Comparison of ENCODE assay signal across 8 cellular contexts in genomic region chr17:59311051-59311468, GRCh38. TPM values are rescaled to one million over a fixed set of nuclear protein-coding genes. Genes with fewer than 3 reads are reported as not detected.
DNase-seq lines count a peak whose midpoint lies in the region; ATAC-seq lines count a peak whose summit lies in the region.

No MANE protein-coding gene starts in this region.

- H3K27ac Mint-ChIP-seq in activated CD4-positive, alpha-beta T cell treated with anti-CD3 and anti-CD28 coated beads, Interleukin-2, amount 10 ng/mL, durations not matched to agents 7 days and 5 days: no peak overlapping the region

- no peaks in the 10 kb centered on the region for H3K36me3 Mint-ChIP-seq in activated CD4-positive, alpha-beta T cell treated with anti-CD3 and anti-CD28 coated beads, Interleukin-2, amount 10 ng/mL, durations not matched to agents 7 days and 5 days (ENCODE audit: low read depth)

- H3K27me3 Mint-ChIP-seq in activated CD4-positive, alpha-beta T cell treated with anti-CD3 and anti-CD28 coated beads, Interleukin-2, amount 10 ng/mL, durations not matched to agents 7 days and 5 days: peaks cover 1% of the 10 kb centered on the region

- POLR2A ChIA-PET in activated CD4-positive, alpha-beta T cell treated with anti-CD3 and anti-CD28 coated beads, Interleukin-2, amount 10 ng/mL, durations not matched to agents 7 days and 5 days (lab: Charles Lee): no interaction called here

- peak; percentile 5 to 31 for DNase-seq in activated CD4-positive, alpha-beta T cell treated with anti-CD3 and anti-CD28 coated beads for 24 hours (ENCODE audit: low read depth in 2 of 2)
- no peak for DNase-seq in activated CD4-positive, alpha-beta T cell treated with anti-CD3 and anti-CD28 coated beads for 1 hour
- DNase-seq in NCI-H510A treated with DMSO at 0.1 percent for 48 hours (lab: John Stamatoyannopoulos, UW) (peak; percentile 91), myocyte (ENCODE audit: low read depth) (peak; percentile 73)
- peak; percentile 63 for DNase-seq in activated CD4-positive, alpha-beta T cell treated with anti-CD3 and anti-CD28 coated beads, Interleukin-2, amount 10 ng/mL, durations not matched to agents 7 days and 5 days

- no peaks in the 10 kb centered on the region for H3K9me3 Mint-ChIP-seq in activated CD4-positive, alpha-beta T cell treated with anti-CD3 and anti-CD28 coated beads, Interleukin-2, amount 10 ng/mL, durations not matched to agents 7 days and 5 days

- no peak overlapping the region for H3K4me3 Mint-ChIP-seq in activated CD4-positive, alpha-beta T cell treated with anti-CD3 and anti-CD28 coated beads, Interleukin-2, amount 10 ng/mL, durations not matched to agents 7 days and 5 days

- ATAC-seq in HG03432 (IDR thresholded peaks at IDR 0.05; ENCODE audit: unreplicated experiment) (peak; percentile 72), esophagus mucosa (peak; percentile 86), HG03457 (IDR thresholded peaks at IDR 0.05; ENCODE audit: unreplicated experiment) (no peak)

- CTCF ChIA-PET in activated CD4-positive, alpha-beta T cell treated with anti-CD3 and anti-CD28 coated beads, Interleukin-2, amount 10 ng/mL, durations not matched to agents 7 days and 5 days (lab: Charles Lee): interaction anchor here (0.6 to 2.2 kb wide), 15 partner anchors 9 to 249 kb away, joined by 3 to 13 read pairs (median 3); no protein-coding TSS in a partner anchor

- peaks cover 7% of the 10 kb centered on the region for H3K4me1 Mint-ChIP-seq in activated CD4-positive, alpha-beta T cell treated with anti-CD3 and anti-CD28 coated beads, Interleukin-2, amount 10 ng/mL, durations not matched to agents 7 days and 5 days

RNA-seq across cellular contexts. Expression of gene YPEL2, which starts 20.4 kb away (rescaled TPM):
- 10 to 100 TPM in 1 of 2 experiments, 1 to 10 TPM in 1; 9.4 to 13.2 TPM for total RNA-seq in activated CD4-positive, alpha-beta T cell treated with anti-CD3 and anti-CD28 coated beads, Interleukin-2, amount 10 ng/mL, durations not matched to agents 7 days and 5 days
- 5.7 TPM for total RNA-seq in esophagus mucosa
- total RNA-seq in myocyte: 12.3 and 16.2 TPM in 2 replicates
- 11.3 TPM for polyA plus RNA-seq in myocyte (2012)
